ENCODE assay signal across 22 cellular contexts in genomic region chr2:75139171-75139570, GRCh38.
"Had no signal": no experiment of that assay in that cellular context is flagged by ENCODE, and none has a peak within 500 bp of the region (broad histone marks: within the 10 kb centered on the region; RNA-seq: fewer than 3 reads in every experiment).

No MANE protein-coding gene starts in this region.

- H3K79me2 ChIP-seq: hepatocyte had no signal

- H3K4me3 ChIP-seq: colonic mucosa, gastroesophageal sphincter, heart left ventricle, hepatocyte, left lung, lower lobe of right lung had no signal

- H3K4me2 ChIP-seq: hepatocyte had no signal

- DNase-seq: colonic mucosa; cortex of kidney; effector CD8-positive, alpha-beta T cell; effector memory CD8-positive, alpha-beta T cell; endodermal cell; erythroblast; foreskin keratinocyte; heart left ventricle; left cardiac atrium; left lung; left ventricle myocardium superior; lower lobe of right lung; mesendoderm; midbrain had no signal

- H3K27ac ChIP-seq: colonic mucosa, epithelial cell of prostate, foreskin keratinocyte, gastroesophageal sphincter, heart left ventricle, hepatocyte, left lung, lower lobe of right lung had no signal

- H3K36me3 ChIP-seq: colonic mucosa, gastroesophageal sphincter, heart left ventricle, left lung, lower lobe of right lung had no signal

- H3K4me1 ChIP-seq: colonic mucosa, foreskin keratinocyte, left lung had no signal

- H3K9me3 ChIP-seq: colonic mucosa, gastroesophageal sphincter, heart left ventricle, left lung, lower lobe of right lung had no signal

- FAIRE-seq: endometrium, frontal cortex, islet of Langerhans, keratinocyte had no signal

- H2AFZ ChIP-seq: hepatocyte had no signal

- ATAC-seq: effector memory CD8-positive, alpha-beta T cell; esophagus mucosa; foreskin keratinocyte; gastroesophageal sphincter; heart left ventricle; left cardiac atrium; left lung; left ventricle myocardium superior; lower lobe of right lung had no signal

- H3K27me3 ChIP-seq: colonic mucosa, gastroesophageal sphincter, heart left ventricle, hepatocyte, left lung had no signal
